Comparison of ENCODE assay signal across 8 cellular contexts in genomic region chr9:19409406-19410194, GRCh38. TPM values are rescaled to one million over a fixed set of nuclear protein-coding genes. Genes with fewer than 3 reads are reported as not detected.
DNase-seq lines count a peak whose midpoint lies in the region; ATAC-seq and TF ChIP-seq lines count a peak whose summit lies in the region.

No MANE protein-coding gene starts in this region.

- in situ Hi-C loops in mammary epithelial cell (cut with MboI; ENCODE audit: low sequenced_read_pairs in 2 of 2), result loop anchor here in 1 of 2 donors (25.0 kb wide), 1 partner anchor 347 kb away; no protein-coding TSS in a partner anchor

- H2AFZ ChIP-seq in mammary epithelial cell (ENCODE audit: low read depth, low read length), result peak overlapping the region; percentile 87

- H3K9me3 Mint-ChIP-seq in activated T-cell treated with anti-CD3 and anti-CD28 coated beads, Interleukin-2, amount 50 U/mL, for 4 hours, result no peaks in the 10 kb centered on the region
- no peaks in the 10 kb centered on the region for H3K9me3 Mint-ChIP-seq in stimulated activated naive CD8-positive, alpha-beta T cell treated with anti-CD3 and anti-CD28 coated beads, Interleukin-15, Interleukin-2, amounts not matched to agents 100 ng/mL and 50 ng/mL, for 24 hours

- H3K27ac ChIP-seq in mammary epithelial cell (ENCODE audit: insufficient read depth, low read depth, low read length), result peak overlapping the region; percentile 35

- peaks cover 10% of the 10 kb centered on the region for H3K4me1 Mint-ChIP-seq in activated T-cell treated with anti-CD3 and anti-CD28 coated beads, Interleukin-2, amount 50 U/mL, for 4 hours (ENCODE audit: low read depth)
- H3K4me1 Mint-ChIP-seq in stimulated activated naive CD8-positive, alpha-beta T cell treated with anti-CD3 and anti-CD28 coated beads, Interleukin-15, Interleukin-2, amounts not matched to agents 100 ng/mL and 50 ng/mL, for 24 hours (ENCODE audit: low read depth), result peaks cover 10% of the 10 kb centered on the region

- ATAC-seq in activated T-cell treated with anti-CD3 and anti-CD28 coated beads, Interleukin-2, amount 50 U/mL, for 4 hours, result peak in 1 of 2 donors; percentile 12
- peak; percentile 4 for ATAC-seq in HG02973 (IDR thresholded peaks at IDR 0.05; ENCODE audit: unreplicated experiment)

- peak; percentile 5 for DNase-seq in activated T-cell treated with anti-CD3 and anti-CD28 coated beads, Interleukin-2, amount 50 U/mL, for 4 hours
- no peak for DNase-seq in activated T-cell treated with anti-CD3 and anti-CD28 coated beads for 4 hours
- DNase-seq in OCI-M1 (lab: John Stamatoyannopoulos, UW), result peak; percentile 39
- peak; percentile 56 for DNase-seq in mammary epithelial cell
- peak; percentile 23 for DNase-seq in kidney tubule cell (ENCODE audit: low spot score)
- DNase-seq in superior temporal gyrus (ENCODE audit: extremely low spot score), result no peak

- CTCF ChIA-PET in mammary epithelial cell (lab: Charles Lee; ENCODE audit: low non-redundant PET), result no interaction called here

- H3K4me2 ChIP-seq in mammary epithelial cell (ENCODE audit: insufficient read depth, low read depth, low read length), result peak overlapping the region; percentile 82

- no peak for TF ChIP-seq CTCF in mammary epithelial cell (conservative IDR thresholded peaks at IDR 0.05 in 1 of 2, IDR thresholded peaks at IDR 0.05 in 1 of 2; ENCODE audit: extremely low read depth in 1 of 2, insufficient read depth in 1 of 2, low read depth in 1 of 2, low read length in 2 of 2)

- no peaks in the 10 kb centered on the region for H3K27me3 Mint-ChIP-seq in activated T-cell treated with anti-CD3 and anti-CD28 coated beads, Interleukin-2, amount 50 U/mL, for 4 hours (ENCODE audit: low read depth)
- no peaks in the 10 kb centered on the region for H3K27me3 Mint-ChIP-seq in stimulated activated naive CD8-positive, alpha-beta T cell treated with anti-CD3 and anti-CD28 coated beads, Interleukin-15, Interleukin-2, amounts not matched to agents 100 ng/mL and 50 ng/mL, for 24 hours

- peak overlapping the region; percentile 94 for H3K4me3 Mint-ChIP-seq in activated T-cell treated with anti-CD3 and anti-CD28 coated beads, Interleukin-2, amount 50 U/mL, for 4 hours
- peak overlapping the region; percentile 96 for H3K4me3 Mint-ChIP-seq in stimulated activated naive CD8-positive, alpha-beta T cell treated with anti-CD3 and anti-CD28 coated beads, Interleukin-15, Interleukin-2, amounts not matched to agents 100 ng/mL and 50 ng/mL, for 24 hours

- intact Hi-C loops in mammary epithelial cell (cut with micrococcal nuclease), result loop anchor here (1.0 kb wide), 1 partner anchor 29 kb away; the partner anchor contains the start of gene RPS6

- H4K20me1 ChIP-seq in mammary epithelial cell (ENCODE audit: insufficient read depth, low read length), result no peaks in the 10 kb centered on the region

- dilution Hi-C loops in mammary epithelial cell (cut with HindIII; ENCODE audit: low sequenced_read_pairs), result no loop called here

- BruUV-seq in mammary epithelial cell (replicated peaks; lab: Mats Ljungman, UMichigan), result no TSS peak

- H3K27me3 ChIP-seq in mammary epithelial cell (ENCODE audit: insufficient read depth, low read length), result no peaks in the 10 kb centered on the region

- H3K36me3 ChIP-seq in mammary epithelial cell (ENCODE audit: insufficient read depth, low read length), result no peaks in the 10 kb centered on the region

- H3K9ac ChIP-seq in mammary epithelial cell (ENCODE audit: insufficient read depth, low read length), result peak overlapping the region; percentile 69

- H3K27ac Mint-ChIP-seq in stimulated activated naive CD8-positive, alpha-beta T cell treated with anti-CD3 and anti-CD28 coated beads, Interleukin-15, Interleukin-2, amounts not matched to agents 100 ng/mL and 50 ng/mL, for 24 hours, result peak overlapping the region; percentile 87

- H3K36me3 Mint-ChIP-seq in activated T-cell treated with anti-CD3 and anti-CD28 coated beads, Interleukin-2, amount 50 U/mL, for 4 hours (ENCODE audit: insufficient read depth), result no peaks in the 10 kb centered on the region
- no peaks in the 10 kb centered on the region for H3K36me3 Mint-ChIP-seq in stimulated activated naive CD8-positive, alpha-beta T cell treated with anti-CD3 and anti-CD28 coated beads, Interleukin-15, Interleukin-2, amounts not matched to agents 100 ng/mL and 50 ng/mL, for 24 hours (ENCODE audit: low read depth)

- WGBS in mammary epithelial cell (ENCODE audit: low coverage, missing lambda C conversion rate), result 0% methylated on average over 5 of the region's 17 CpGs

- H3K4me3 ChIP-seq in mammary epithelial cell (replicated peaks in 1 of 3; ENCODE audit: insufficient read depth in 1 of 3, low read depth in 2 of 3, low read length in 3 of 3), result peak overlapping the region; percentile 53 to 74 (median 72)

- H3K79me2 ChIP-seq in mammary epithelial cell (ENCODE audit: insufficient read depth, low read length), result peaks cover 42% of the 10 kb centered on the region

- H3K4me1 ChIP-seq in mammary epithelial cell (ENCODE audit: insufficient read depth, low read length), result peaks cover 32% of the 10 kb centered on the region

- no peaks in the 10 kb centered on the region for H3K9me3 ChIP-seq in mammary epithelial cell (replicated peaks; ENCODE audit: insufficient read depth, low read length)

RNA-seq across cellular contexts. Expression of gene ACER2, which starts 0.8 kb away (rescaled TPM):
- under 1 TPM; 0.65 to 0.87 (median 0.76) TPM for total RNA-seq in activated T-cell treated with anti-CD3 and anti-CD28 coated beads, Interleukin-2, amount 50 U/mL, for 4 hours
- total RNA-seq in mammary epithelial cell, result 10 to 100 TPM in 1 of 2 donors, 1 to 10 TPM in 1; 9.1 to 38.3 TPM
- 11.8 TPM for polyA plus RNA-seq in mammary epithelial cell
- 34.2 TPM for polyA minus RNA-seq in mammary epithelial cell

RNA-seq across cellular contexts. Expression of gene RPS6, which starts 29.6 kb away (rescaled TPM):
- 1,000 to 10,000 TPM; 3,044 to 3,307 (median 3,093) TPM for total RNA-seq in activated T-cell treated with anti-CD3 and anti-CD28 coated beads, Interleukin-2, amount 50 U/mL, for 4 hours
- total RNA-seq in mammary epithelial cell, result 1,000 to 10,000 TPM in 1 of 2 donors, 100 to 1,000 TPM in 1; 785 to 2,038 TPM
- 1,908 TPM for polyA plus RNA-seq in mammary epithelial cell
- 932 TPM for polyA minus RNA-seq in mammary epithelial cell

Comparison
In these comparisons a context has a peak if more than half of its experiments do, and no peak if none do; other contexts are left out.
1. DNase-seq: peak in activated T-cell treated with anti-CD3 and anti-CD28 coated beads, Interleukin-2, amount 50 U/mL, for 4 hours (single experiment), OCI-M1 (single experiment), mammary epithelial cell (single experiment) and kidney tubule cell (single experiment); none in activated T-cell treated with anti-CD3 and anti-CD28 coated beads for 4 hours (single experiment) and superior temporal gyrus (single experiment).
2. RNA of gene ACER2, which starts 0.8 kb away (total RNA-seq): 9.1 to 38.3 TPM in mammary epithelial cell; 0.65 to 0.87 TPM in activated T-cell treated with anti-CD3 and anti-CD28 coated beads, Interleukin-2, amount 50 U/mL, for 4 hours; every median in the first group is over 4 times any median in the second.